In genomic region chr7:7563813-7564212, GRCh38 we compare ENCODE assay signal across 29 cellular contexts. TPM values are rescaled to one million over a fixed set of nuclear protein-coding genes. Genes with fewer than 3 reads are reported as not detected.
A peak's percentile ranks its signal among the peaks of the same experiment; 100 is the strongest.
DNase-seq lines count a peak whose midpoint lies in the region; ATAC-seq and TF ChIP-seq lines count a peak whose summit lies in the region.
"Had no signal": no experiment of that assay in that cellular context is flagged by ENCODE, and none has a peak within 500 bp of the region (broad histone marks: within the 10 kb centered on the region; RNA-seq: fewer than 3 reads in every experiment).

No MANE protein-coding gene starts in this region.

- H3K9me3 ChIP-seq in PC-9 (ENCODE audit: insufficient read depth, low read depth) (peaks cover 7% of the 10 kb centered on the region; the same call in 1 of the 2 replicates), prostate gland (no peaks in the 10 kb centered on the region)
- H3K9me3 ChIP-seq: transverse colon had no signal

- no peaks in the 10 kb centered on the region for H3K27me3 Mint-ChIP-seq in WTC11 (ENCODE audit: low read depth)
- H3K27me3 Mint-ChIP-seq in activated CD4-positive, alpha-beta T cell treated with anti-CD3 and anti-CD28 coated beads, Interleukin-2, amount 10 ng/mL, durations not matched to agents 7 days and 5 days = peaks cover 6% of the 10 kb centered on the region
- H3K27me3 Mint-ChIP-seq: activated naive CD8-positive, alpha-beta T cell; activated T-helper 17 cell treated with anti-CD3 and anti-CD28 coated beads, Interleukin-2, amount 50 U/mL, for 72 hours; B cell had no signal

- peaks cover 48% of the 10 kb centered on the region for H3F3A ChIP-seq in PC-9 (ENCODE audit: insufficient read depth, low read depth)

- CTCF ChIA-PET in PC-9 (lab: Charles Lee) (interaction anchor here (0.5 to 0.9 kb wide), 3 partner anchors 407 to 1760 kb away, joined by 3 to 4 read pairs (median 3); no protein-coding TSS in a partner anchor), WTC11 (lab: Charles Lee) (no interaction called here)
- CTCF ChIA-PET in activated CD4-positive, alpha-beta T cell treated with anti-CD3 and anti-CD28 coated beads, Interleukin-2, amount 10 ng/mL, durations not matched to agents 7 days and 5 days (lab: Charles Lee) = interaction anchor here (1.0 to 1.2 kb wide), 2 partner anchors 22 to 140 kb away, joined by 3 read pairs; no protein-coding TSS in a partner anchor

- TF ChIP-seq POLR2A in prostate gland (IDR thresholded peaks at IDR 0.05) = no peak

- H3K27me3 ChIP-seq in PC-9 (ENCODE audit: insufficient read depth, low read depth) (no peaks in the 10 kb centered on the region), prostate gland (replicated peaks; ENCODE audit: insufficient read depth) (no peaks in the 10 kb centered on the region)
- H3K27me3 ChIP-seq: heart left ventricle, transverse colon had no signal

- TF ChIP-seq CTCF in 22Rv1 (IDR thresholded peaks at IDR 0.05) (no peak), PC-9 (conservative IDR thresholded peaks at IDR 0.05) (no peak), epithelial cell of proximal tubule (conservative IDR thresholded peaks at IDR 0.05; ENCODE audit: low read depth, low read length) (no peak), prostate gland (IDR thresholded peaks at IDR 0.05) (no peak), WTC11 (IDR thresholded peaks at IDR 0.05) (no peak)

- peaks cover 20% of the 10 kb centered on the region for H3K9me3 Mint-ChIP-seq in WTC11
- H3K9me3 Mint-ChIP-seq in activated CD4-positive, alpha-beta T cell treated with anti-CD3 and anti-CD28 coated beads, Interleukin-2, amount 10 ng/mL, durations not matched to agents 7 days and 5 days = peaks cover 11% of the 10 kb centered on the region
- H3K9me3 Mint-ChIP-seq: activated T-helper 17 cell treated with anti-CD3 and anti-CD28 coated beads, Interleukin-2, amount 50 U/mL, for 72 hours; GM23338 had no signal

- H2AFZ ChIP-seq in PC-9 = no peak overlapping the region
- H2AFZ ChIP-seq: GM23338, parathyroid adenoma had no signal

- ATAC-seq in WTC11 = no peak
- ATAC-seq: activated T-helper 17 cell treated with anti-CD3 and anti-CD28 coated beads, Interleukin-2, amount 50 U/mL, for 72 hours; GM23338; heart left ventricle; left cardiac atrium; Right ventricle myocardium inferior; sciatic nerve had no signal

- H3K4me1 Mint-ChIP-seq in WTC11 = peaks cover 11% of the 10 kb centered on the region
- H3K4me1 Mint-ChIP-seq in activated CD4-positive, alpha-beta T cell treated with anti-CD3 and anti-CD28 coated beads, Interleukin-2, amount 10 ng/mL, durations not matched to agents 7 days and 5 days = peaks cover 14% of the 10 kb centered on the region

- POLR2A ChIA-PET in PC-9 (lab: Charles Lee; ENCODE audit: unreplicated experiment) = interaction anchor here (0.6 kb wide), 2 partner anchors 117 to 386 kb away, joined by 4 to 6 read pairs; no protein-coding TSS in a partner anchor
- POLR2A ChIA-PET in WTC11 (lab: Charles Lee) = no interaction called here
- POLR2A ChIA-PET in activated CD4-positive, alpha-beta T cell treated with anti-CD3 and anti-CD28 coated beads, Interleukin-2, amount 10 ng/mL, durations not matched to agents 7 days and 5 days (lab: Charles Lee) = no interaction called here

- no peak overlapping the region for H3K4me3 Mint-ChIP-seq in WTC11
- H3K4me3 Mint-ChIP-seq in activated CD4-positive, alpha-beta T cell treated with anti-CD3 and anti-CD28 coated beads, Interleukin-2, amount 10 ng/mL, durations not matched to agents 7 days and 5 days = no peak overlapping the region
- H3K4me3 Mint-ChIP-seq: activated naive CD8-positive, alpha-beta T cell; activated T-helper 17 cell treated with anti-CD3 and anti-CD28 coated beads, Interleukin-2, amount 50 U/mL, for 72 hours; B cell; GM23338 had no signal

- intact Hi-C loops in PC-9 (cut with micrococcal nuclease; ENCODE audit: unreplicated experiment) (loop anchor here (10.0 kb wide), 1 partner anchor 1049 kb away; no protein-coding TSS in a partner anchor), prostate gland (cut with DNase I) (loop anchor here (10.0 kb wide), 2 partner anchors 379 to 651 kb away; partner anchors contain the start of gene C1GALT1)

- peaks cover 7% of the 10 kb centered on the region; the same call in 1 of the 2 replicates for H4K20me1 ChIP-seq in PC-9 (ENCODE audit: insufficient read depth)

- H3K4me3 ChIP-seq in PC-9 = peak overlapping the region; percentile 14; the same call in 1 of the 2 replicates
- H3K4me3 ChIP-seq in epithelial cell of proximal tubule (ENCODE audit: low read depth, low read length) = peak overlapping the region; percentile 23
- no peak overlapping the region for H3K4me3 ChIP-seq in prostate gland
- H3K4me3 ChIP-seq: GM23338, heart left ventricle, transverse colon had no signal

- peaks cover 18% of the 10 kb centered on the region for H3K79me2 ChIP-seq in PC-9 (ENCODE audit: low read depth)
- H3K79me2 ChIP-seq: parathyroid adenoma had no signal

- no peaks in the 10 kb centered on the region for H3K9me2 ChIP-seq in PC-9 (ENCODE audit: insufficient read depth)

- H3K27ac ChIP-seq in 22Rv1 (peak overlapping the region; percentile 98), PC-9 (peak overlapping the region; percentile 97), prostate gland (peak overlapping the region; percentile 92 to 98)
- H3K27ac ChIP-seq: parathyroid adenoma, transverse colon had no signal

- H3K36me3 ChIP-seq in PC-9 (ENCODE audit: low read depth) = no peaks in the 10 kb centered on the region
- H3K36me3 ChIP-seq in prostate gland = no peaks in the 10 kb centered on the region
- H3K36me3 ChIP-seq: heart left ventricle had no signal

- peak overlapping the region; percentile 97 for H3K4me2 ChIP-seq in PC-9
- H3K4me2 ChIP-seq: GM23338 had no signal

- DNase-seq in PC-9 (no peak), epithelial cell of proximal tubule (ENCODE audit: low read depth) (no peak), prostate gland (ENCODE audit: low spot score) (no peak), NCI-H1417 treated with DMSO at 0.1 percent for 48 hours (lab: John Stamatoyannopoulos, UW) (no peak), WTC11 (ENCODE audit: low spot score) (no peak), GOT3 (lab: John Stamatoyannopoulos, UW) (no peak)
- no peak for DNase-seq in activated CD4-positive, alpha-beta T cell treated with anti-CD3 and anti-CD28 coated beads, Interleukin-2, amount 10 ng/mL, durations not matched to agents 7 days and 5 days
- DNase-seq: activated CD4-positive, alpha-beta T cell treated with anti-CD3 and anti-CD28 coated beads, Interleukin-2, amount 50 U/mL, for 48 hours; activated CD4-positive, CD25-positive, alpha-beta regulatory T cell; activated CD8-positive, alpha-beta memory T cell treated with anti-CD3 and anti-CD28 coated beads, Interleukin-2, amount 50 U/mL, for 4 hours; cerebellar nuclear complex; GDM1; heart left ventricle; Kasumi-1; left cardiac atrium; NCI-H1092; NCI-H2029; NCI-H345; stimulated activated CD8-positive, alpha-beta memory T cell treated with anti-CD3 and anti-CD28 coated beads, Interleukin-4, amount 100 ng/mL, for 48 hours; T-helper 9 cell; transverse colon had no signal

- H3K4me1 ChIP-seq in PC-9 (replicated peaks; ENCODE audit: insufficient read depth) (peaks cover 53% of the 10 kb centered on the region), prostate gland (replicated peaks) (peaks cover 4% of the 10 kb centered on the region)

- no TSS peak for BruUV-seq in PC-9 (replicated peaks; lab: Mats Ljungman, UMichigan)

- H3K36me3 Mint-ChIP-seq in WTC11 = peaks cover 12% of the 10 kb centered on the region
- peaks cover 7% of the 10 kb centered on the region for H3K36me3 Mint-ChIP-seq in activated CD4-positive, alpha-beta T cell treated with anti-CD3 and anti-CD28 coated beads, Interleukin-2, amount 10 ng/mL, durations not matched to agents 7 days and 5 days (ENCODE audit: low read depth)

- no peak overlapping the region for H3K27ac Mint-ChIP-seq in WTC11
- H3K27ac Mint-ChIP-seq in activated CD4-positive, alpha-beta T cell treated with anti-CD3 and anti-CD28 coated beads, Interleukin-2, amount 10 ng/mL, durations not matched to agents 7 days and 5 days = no peak overlapping the region
- H3K27ac Mint-ChIP-seq: activated naive CD8-positive, alpha-beta T cell; activated T-helper 17 cell treated with anti-CD3 and anti-CD28 coated beads, Interleukin-2, amount 50 U/mL, for 72 hours; B cell; GM23338 had no signal

TF ChIP-seq in WTC11, 78 proteins besides CTCF, POLR2A, EP300 and RAD21:
- TF ChIP-seq FOXK1 (CRISPR knock-in tag; IDR thresholded peaks at IDR 0.05) = no peak

RNA-seq across cellular contexts. Expression of gene MIOS, which starts 2.9 kb away (rescaled TPM):
- 35.8 and 42.0 TPM in 2 replicates for total RNA-seq in PC-9 (2021)
- total RNA-seq in epithelial cell of proximal tubule = 55.7 and 64.9 TPM in 2 replicates
- total RNA-seq in prostate gland = 10 to 100 TPM; 52.3 to 85.6 TPM
- total RNA-seq in WTC11 (2021) = 38.8 to 43.9 TPM (median 41.3 TPM) in 3 replicates
- total RNA-seq in activated CD4-positive, alpha-beta T cell treated with anti-CD3 and anti-CD28 coated beads, Interleukin-2, amount 10 ng/mL, durations not matched to agents 7 days and 5 days = 10 to 100 TPM; 24.8 to 25.4 TPM

RNA-seq across cellular contexts. Expression of gene COL28A1, which starts 28.1 kb away (rescaled TPM):
- total RNA-seq in PC-9 (2021) (0.83 and 2.2 TPM in 2 replicates), epithelial cell of proximal tubule (0.36 and 0.40 TPM in 2 replicates), prostate gland (1 to 10 TPM; 1.8 to 6.2 TPM), WTC11 (2021) (0.81 to 1.5 TPM (median 1.0 TPM) in 3 replicates)
- total RNA-seq in activated CD4-positive, alpha-beta T cell treated with anti-CD3 and anti-CD28 coated beads, Interleukin-2, amount 10 ng/mL, durations not matched to agents 7 days and 5 days = not detected

Comparison
In these comparisons a context has a peak if more than half of its experiments do, and no peak if none do; other contexts are left out.
1. H3K4me3 ChIP-seq: peak in PC-9 (single experiment) and epithelial cell of proximal tubule (single experiment); none in prostate gland (0 of 2).
2. Peak in every context shown above with its lines, with median percentiles within 50 percentile points of each other: H3K27ac ChIP-seq.